17 cellular contexts compared by ENCODE assay signal in genomic region chr3:82157952-82158351, GRCh38.
DNase-seq lines count a peak whose midpoint lies in the region; ATAC-seq, FAIRE-seq and TF ChIP-seq lines count a peak whose summit lies in the region.
"Had no signal": no experiment of that assay in that cellular context is flagged by ENCODE, and none has a peak within 500 bp of the region (broad histone marks: within the 10 kb centered on the region; RNA-seq: fewer than 3 reads in every experiment).

No MANE protein-coding gene starts in this region.

- DNase-seq in AG10803 (ENCODE audit: low read depth) = peak; percentile 39
- peak; percentile 28 for DNase-seq in LHCN-M2 (ENCODE audit: low read depth)
- DNase-seq in bronchial epithelial cell (ENCODE audit: low read depth) = peak; percentile 83
- peak; percentile 87 for DNase-seq in kidney tubule cell (ENCODE audit: low spot score)
- DNase-seq in midbrain (lab: John Stamatoyannopoulos, UW) = no peak
- DNase-seq in globus pallidus (ENCODE audit: low spot score) = no peak
- DNase-seq in inferior parietal cortex (ENCODE audit: extremely low spot score) = no peak
- DNase-seq: anterior cingulate cortex; effector CD4-positive, alpha-beta T cell; NCI-H146; NCI-H82; SJCRH30 had no signal

- FAIRE-seq in bronchial epithelial cell (lab: Jason Lieb, UNC) = no peak

- H3K4me3 ChIP-seq in AG10803 (ENCODE audit: low read length) (no peak overlapping the region), bronchial epithelial cell (ENCODE audit: low read depth, low read length) (no peak overlapping the region)
- H3K4me3 ChIP-seq: BLaER1, HAP-1, SJCRH30 had no signal

- TF ChIP-seq CTCF in AG10803 (conservative IDR thresholded peaks at IDR 0.05; ENCODE audit: low read length) (no peak), bronchial epithelial cell (IDR thresholded peaks at IDR 0.05; ENCODE audit: insufficient read depth, low read length, severe bottlenecking) (no peak)

- ATAC-seq in HG03460 (IDR thresholded peaks at IDR 0.05; ENCODE audit: unreplicated experiment) = no peak
- ATAC-seq: stimulated activated effector memory CD8-positive, alpha-beta T cell treated with anti-CD3 and anti-CD28 coated beads, Interleukin-12 subunit alpha, Interleukin-12 subunit beta, amount 100 ng/mL, for 72 hours; WTC11 had no signal

- H3K27me3 ChIP-seq in bronchial epithelial cell (ENCODE audit: control insufficient read depth, insufficient read depth, low read length) = no peaks in the 10 kb centered on the region
- H3K27me3 ChIP-seq: BLaER1, SJCRH30 had no signal

- no peaks in the 10 kb centered on the region for H3K36me3 ChIP-seq in bronchial epithelial cell (ENCODE audit: control insufficient read depth, insufficient read depth, low read length)
- H3K36me3 ChIP-seq: BLaER1, HAP-1, SJCRH30 had no signal

Comparison
In these comparisons a context has a peak if more than half of its experiments do, and no peak if none do; other contexts are left out.
1. DNase-seq: peak in AG10803 (single experiment), LHCN-M2 (single experiment), bronchial epithelial cell (single experiment) and kidney tubule cell (single experiment); none in midbrain (single experiment), globus pallidus (single experiment) and inferior parietal cortex (single experiment).